In the genomic region with DNA sequence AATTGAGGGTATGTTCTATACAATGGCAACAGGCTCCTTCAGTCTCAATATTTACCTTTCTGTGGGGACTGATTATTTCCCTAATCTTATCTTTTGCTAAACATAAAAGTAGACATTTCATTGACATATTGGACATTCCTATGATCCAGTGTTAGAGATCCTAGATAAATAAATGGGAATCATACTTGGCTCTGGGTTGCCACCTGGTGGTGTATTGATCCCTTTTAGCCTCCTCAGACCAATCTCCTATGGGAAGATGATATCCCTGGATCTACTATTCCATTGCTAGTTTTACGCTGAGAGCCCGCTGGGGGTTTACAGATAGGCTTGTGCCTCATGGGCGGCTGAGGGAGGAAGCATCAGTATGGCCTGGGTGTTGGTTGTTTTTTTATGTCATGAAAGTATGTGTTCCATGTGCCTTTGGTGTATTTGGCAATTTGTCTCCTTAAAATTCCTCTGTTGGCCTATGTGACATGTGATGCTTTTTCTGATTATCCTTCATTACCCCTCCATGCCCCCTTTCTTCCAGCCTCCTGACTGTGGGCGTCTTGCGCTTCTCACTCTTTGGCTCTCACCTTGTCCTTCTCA, we compare ENCODE assay signal across 9 cellular contexts. TPM values are rescaled to one million over a fixed set of nuclear protein-coding genes. Genes with fewer than 3 reads are reported as not detected.
A peak's percentile ranks its signal among the peaks of the same experiment; 100 is the strongest.
DNase-seq lines count a peak whose midpoint lies in the region; ATAC-seq, FAIRE-seq and TF ChIP-seq lines count a peak whose summit lies in the region.
"Had no signal": no experiment of that assay in that cellular context is flagged by ENCODE, and none has a peak within 500 bp of the region (broad histone marks: within the 10 kb centered on the region; RNA-seq: fewer than 3 reads in every experiment).

No MANE protein-coding gene starts in this region.

- no peaks in the 10 kb centered on the region; the same call in 1 of the 2 replicates for H3K79me1 ChIP-seq in H1 (ENCODE audit: low read depth, low read length)

- WGBS in H1 (ENCODE audit: extremely low coverage in 1 of 2, insufficient coverage in 1 of 2, insufficient read length in 1 of 2, insufficient replicate concordance in 2 of 2, low coverage in 1 of 2, low lambda C conversion rate in 2 of 2, missing lambda C conversion rate in 1 of 2), 2 experiments = 79% methylated on average over 5 of the region's 5 CpGs; no CpG with 5 or more reads in 1 of the 2 experiments

- no peak overlapping the region for H3K27ac ChIP-seq in H1 (ENCODE audit: low read depth, low read length)
- H3K27ac ChIP-seq in neural cell (ENCODE audit: low read length) = no peak overlapping the region
- H3K27ac ChIP-seq: neutrophil had no signal

- H2BK5ac ChIP-seq in H1 (ENCODE audit: low read depth, low read length) = no peak overlapping the region

- no peak for ATAC-seq in GM18517 (IDR thresholded peaks at IDR 0.05; ENCODE audit: unreplicated experiment)

- no peak for TF ChIP-seq POLR2A in H1 (IDR thresholded peaks at IDR 0.05; ENCODE audit: control extremely low read depth in 1 of 2, low read depth in 2 of 2, low read length in 2 of 2)

- H4K8ac ChIP-seq in H1 (ENCODE audit: extremely low read depth, insufficient read depth, low read length) = no peak overlapping the region

- H3K23me2 ChIP-seq in H1 (ENCODE audit: low read depth, low read length) = no peaks in the 10 kb centered on the region

- H3K4me2 ChIP-seq in H1 (ENCODE audit: insufficient read depth in 1 of 2, low read depth in 2 of 2, low read length in 2 of 2) = no peak overlapping the region
- H3K4me2 ChIP-seq in neural cell (ENCODE audit: low read length) = no peak overlapping the region

- H3K27me3 ChIP-seq in H1 (replicated peaks in 1 of 4; ENCODE audit: control insufficient read depth in 3 of 4, extremely low read depth in 1 of 4, insufficient read depth in 3 of 4, low read length in 3 of 4) = no peaks in the 10 kb centered on the region
- H3K27me3 ChIP-seq in neural cell (ENCODE audit: insufficient read depth, low read depth, low read length) = no peaks in the 10 kb centered on the region

- H4K91ac ChIP-seq in H1 (replicated peaks; ENCODE audit: insufficient read length, low read length) = no peak overlapping the region

- no peak overlapping the region for H3K4ac ChIP-seq in H1 (replicated peaks; ENCODE audit: insufficient read length, low read depth, low read length)

- no peaks in the 10 kb centered on the region for H3F3A ChIP-seq in neural cell (ENCODE audit: insufficient read depth, low read length, poor library complexity, severe bottlenecking)

- FAIRE-seq in H1 (lab: Jason Lieb, UNC) = peak; percentile 70

- H3K56ac ChIP-seq in H1 (replicated peaks; ENCODE audit: insufficient read length, low read depth, low read length) = no peak overlapping the region

- no peak overlapping the region for H2BK12ac ChIP-seq in H1 (ENCODE audit: low read depth, low read length)

- no peak overlapping the region for H3K23ac ChIP-seq in H1 (ENCODE audit: insufficient read length)

- no peak overlapping the region for H3K14ac ChIP-seq in H1 (ENCODE audit: insufficient read length)

- TF ChIP-seq RAD21 in H1 (IDR thresholded peaks at IDR 0.05 in 1 of 2, conservative IDR thresholded peaks at IDR 0.05 in 1 of 2; ENCODE audit: low read depth in 2 of 2, low read length in 2 of 2) (peak; percentile 71 to 77), neural cell (conservative IDR thresholded peaks at IDR 0.05) (peak; percentile 68)

- H3K79me2 ChIP-seq in H1 (ENCODE audit: control insufficient read depth in 1 of 2, insufficient read depth in 2 of 2, low read length in 2 of 2) (peaks cover 0 to 4% of the 10 kb centered on the region in 2 experiments; a peak in 1 of 4 replicates), neural cell (replicated peaks; ENCODE audit: insufficient read depth, low read length) (peaks cover 12% of the 10 kb centered on the region)

- POLR2A ChIA-PET in H1 (lab: Charles Lee; ENCODE audit: partially characterized antibody) = no interaction called here

- H2AK5ac ChIP-seq in H1 (ENCODE audit: low read depth, low read length) = no peak overlapping the region

- CTCF ChIA-PET in H1 (lab: Charles Lee; ENCODE audit: partially characterized antibody) = interaction anchor here (0.6 to 2.6 kb wide), 25 partner anchors 10 to 1269 kb away, joined by 3 to 17 read pairs (median 4); a partner anchor contains a TSS

- TF ChIP-seq EP300 in H1 (IDR thresholded peaks at IDR 0.05; ENCODE audit: borderline replicate concordance in 1 of 2, low read depth in 2 of 2, low read length in 2 of 2) (no peak), neural cell (conservative IDR thresholded peaks at IDR 0.05; ENCODE audit: poor library complexity, severe bottlenecking) (no peak)

- H3K9me3 ChIP-seq in H1 (ENCODE audit: insufficient read depth in 2 of 2, low read depth in 1 of 2, low read length in 1 of 2) = no peaks in the 10 kb centered on the region
- H3K9me3 ChIP-seq in neural cell (ENCODE audit: low read length) = no peaks in the 10 kb centered on the region
- H3K9me3 ChIP-seq: neutrophil had no signal

- no peaks in the 10 kb centered on the region for H3K9me2 ChIP-seq in neural cell (ENCODE audit: insufficient read depth, low read length)

- no peak overlapping the region for H3K18ac ChIP-seq in H1 (ENCODE audit: extremely low read depth, low read length)

- H4K20me1 ChIP-seq in H1 (replicated peaks in 1 of 2; ENCODE audit: control insufficient read depth in 1 of 2, insufficient read depth in 2 of 2, low read length in 2 of 2) (no peaks in the 10 kb centered on the region), neural cell (ENCODE audit: insufficient read depth) (no peaks in the 10 kb centered on the region)

- H2BK20ac ChIP-seq in H1 (ENCODE audit: low read length) = no peak overlapping the region

- peak; percentile 27 for DNase-seq in ELF-1 (ENCODE audit: low read depth, low spot score)
- DNase-seq in NCI-H146 (lab: John Stamatoyannopoulos, UW) = peak; percentile 91
- DNase-seq in H1 (ENCODE audit: low read depth in 1 of 2, low spot score in 2 of 2) = no peak
- no peak for DNase-seq in GM19240 (ENCODE audit: insufficient read length, low spot score)
- DNase-seq in T-helper 2 cell = no peak
- no peak for DNase-seq in stimulated activated CD4-positive, alpha-beta T cell treated with anti-CD3 and anti-CD28 coated beads, Interleukin-2, amount 100 ng/mL, for 48 hours

- H4K5ac ChIP-seq in H1 (ENCODE audit: insufficient read length, low read depth, low read length) = no peak overlapping the region

- H2BK120ac ChIP-seq in H1 (replicated peaks; ENCODE audit: low read depth, low read length) = no peak overlapping the region

- TF ChIP-seq CTCF in H1 (IDR thresholded peaks at IDR 0.05; ENCODE audit: control extremely low read depth in 1 of 3, insufficient read depth in 1 of 3, low read depth in 1 of 3, low read length in 3 of 3) = peak in 2 of 3 experiments; percentile 43 to 65; a peak in 3 of 4 replicates
- TF ChIP-seq CTCF in neural cell (IDR thresholded peaks at IDR 0.05; ENCODE audit: poor library complexity, severe bottlenecking) = peak; percentile 60

- H3K9ac ChIP-seq in H1 (replicated peaks in 1 of 4; ENCODE audit: extremely low read depth in 1 of 4, low read depth in 3 of 4, low read length in 3 of 4) (no peak overlapping the region), neural cell (ENCODE audit: low read length) (no peak overlapping the region)

- no peak overlapping the region for H2BK15ac ChIP-seq in H1 (ENCODE audit: low read length)

- peaks cover 2 to 12% (median 8%) of the 10 kb centered on the region in 4 experiments; a peak in 4 of 7 replicates for H3K4me1 ChIP-seq in H1 (replicated peaks in 1 of 4; ENCODE audit: control insufficient read depth in 3 of 4, insufficient read depth in 4 of 4, low read length in 3 of 4)

- H3K36me3 ChIP-seq in H1 (ENCODE audit: control insufficient read depth in 2 of 4, insufficient read depth in 4 of 4, low read length in 3 of 4) (no peaks in the 10 kb centered on the region), neural cell (ENCODE audit: insufficient read depth, low read length) (no peaks in the 10 kb centered on the region)
- H3K36me3 ChIP-seq: neutrophil had no signal

- H3K4me3 ChIP-seq in H1 (ENCODE audit: extremely low read depth in 1 of 4, insufficient read depth in 2 of 4, low read depth in 3 of 4, low read length in 4 of 4) = no peak overlapping the region
- H3K4me3 ChIP-seq in neural cell (ENCODE audit: low read length) = no peak overlapping the region

- no peak overlapping the region for H2AFZ ChIP-seq in H1 (ENCODE audit: low read length)
- no peak overlapping the region for H2AFZ ChIP-seq in neural cell (ENCODE audit: low read depth, low read length)

TF ChIP-seq in H1, 55 proteins besides CTCF, POLR2A, EP300 and RAD21 (continues in another document):
- TF ChIP-seq CBX8 (IDR thresholded peaks at IDR 0.05; ENCODE audit: borderline replicate concordance, low read depth, low read length) (no peak), BACH1 (IDR thresholded peaks at IDR 0.05; ENCODE audit: low read length) (no peak), POLR2AphosphoS5 (IDR thresholded peaks at IDR 0.05; ENCODE audit: low read depth, low read length) (no peak), JUND (IDR thresholded peaks at IDR 0.05; ENCODE audit: low read length) (no peak), TAF7 (optimal IDR thresholded peaks at IDR 0.05; ENCODE audit: borderline replicate concordance, low read depth, low read length) (no peak), TAF1 (IDR thresholded peaks at IDR 0.05; ENCODE audit: low read depth, low read length) (no peak), TCF12 (IDR thresholded peaks at IDR 0.05; ENCODE audit: low read depth, low read length) (no peak)

TF ChIP-seq in neural cell, 6 proteins besides CTCF, POLR2A, EP300 and RAD21:
- TF ChIP-seq POLR2AphosphoS5 (IDR thresholded peaks at IDR 0.05) = no peak
- peak; percentile 69 for TF ChIP-seq SMC3 (conservative IDR thresholded peaks at IDR 0.05; ENCODE audit: poor library complexity)

RNA-seq across cellular contexts. Expression of a gene that starts 18.8 kb away (rescaled TPM):
- total RNA-seq in H1 (2021; fragmentation: NEBNext Ultra II Directional; extraction: Animal tissue kit (Norgen Biotek cat#: 25700)) = 22.7 and 22.9 TPM in 2 replicates
- polyA plus RNA-seq in H1 (2011; rRNA removed) (18.3 and 19.2 TPM in 2 replicates), neural cell (49.9 and 55.5 TPM in 2 replicates)
- 16.0 TPM for polyA plus RNA-seq in H1 (2011; cell fraction: cytosol; rRNA removed)
- polyA plus RNA-seq in H1 (2011; cell fraction: nucleus; rRNA removed) = 36.7 TPM
- 13.4 to 16.8 TPM (median 16.0 TPM) in 4 replicates for polyA plus RNA-seq in H1 (2012, experiment 1 of 2)
- polyA plus RNA-seq in H1 (2012, experiment 2 of 2) = 1.7 TPM
- 11.7 TPM for polyA plus RNA-seq in H1 (2013, experiment 1 of 2)
- 11.7 TPM for polyA plus RNA-seq in H1 (2013, experiment 2 of 2)
- 32.5 and 40.9 TPM in 2 replicates for polyA minus RNA-seq in H1 (2011; rRNA and poly(A)+ RNA removed)
- 20.6 TPM for polyA minus RNA-seq in H1 (2011; cell fraction: cytosol; rRNA and poly(A)+ RNA removed)
- 42.3 TPM for polyA minus RNA-seq in H1 (2011; cell fraction: nucleus; rRNA and poly(A)+ RNA removed)
- 142 and 166 TPM in 2 replicates for polyA minus RNA-seq in neural cell

Comparison
In these comparisons a context has a peak if more than half of its experiments do, and no peak if none do; other contexts are left out.
1. DNase-seq: peak in ELF-1 (single experiment) and NCI-H146 (single experiment); none in H1 (0 of 2), GM19240 (single experiment), T-helper 2 cell (0 of 5) and stimulated activated CD4-positive, alpha-beta T cell treated with anti-CD3 and anti-CD28 coated beads, Interleukin-2, amount 100 ng/mL, for 48 hours (0 of 2).